In genomic region chr3:156554515-156554841, GRCh38 we compare ENCODE assay signal across 8 cellular contexts. TPM values are rescaled to one million over a fixed set of nuclear protein-coding genes. Genes with fewer than 3 reads are reported as not detected.
A peak's percentile ranks its signal among the peaks of the same experiment; 100 is the strongest.
DNase-seq lines count a peak whose midpoint lies in the region; ATAC-seq and TF ChIP-seq lines count a peak whose summit lies in the region.

No MANE protein-coding gene starts in this region.

- no peaks in the 10 kb centered on the region for H3K27me3 ChIP-seq in layer of hippocampus (ENCODE audit: control insufficient read depth, insufficient read depth, low read length)
- H3K27me3 ChIP-seq in thoracic aorta (replicated peaks; ENCODE audit: insufficient read depth), result no peaks in the 10 kb centered on the region

- H3K27ac Mint-ChIP-seq in activated CD8-positive, alpha-beta memory T cell treated with anti-CD3 and anti-CD28 coated beads, Interleukin-2, amount 10 ng/mL, durations not matched to agents 7 days and 5 days, result peak overlapping the region; percentile 92
- peak overlapping the region; percentile 87 for H3K27ac Mint-ChIP-seq in activated naive CD8-positive, alpha-beta T cell

- no peaks in the 10 kb centered on the region for H3K9me3 Mint-ChIP-seq in activated CD8-positive, alpha-beta memory T cell treated with anti-CD3 and anti-CD28 coated beads, Interleukin-2, amount 10 ng/mL, durations not matched to agents 7 days and 5 days (ENCODE audit: low read depth)
- H3K9me3 Mint-ChIP-seq in activated naive CD8-positive, alpha-beta T cell (ENCODE audit: low read depth), result no peaks in the 10 kb centered on the region

- peak overlapping the region; percentile 99 for H3K4me3 ChIP-seq in thoracic aorta

- CTCF ChIA-PET in activated CD8-positive, alpha-beta memory T cell treated with anti-CD3 and anti-CD28 coated beads, Interleukin-2, amount 10 ng/mL, durations not matched to agents 7 days and 5 days (lab: Charles Lee), result interaction anchor here (0.9 to 3.7 kb wide), 18 partner anchors 8 to 606 kb away, joined by 3 to 53 read pairs (median 5); partner anchors contain the start of genes CCNL1 and TIPARP

- H3K36me3 Mint-ChIP-seq in activated CD8-positive, alpha-beta memory T cell treated with anti-CD3 and anti-CD28 coated beads, Interleukin-2, amount 10 ng/mL, durations not matched to agents 7 days and 5 days, result peaks cover 36% of the 10 kb centered on the region
- H3K36me3 Mint-ChIP-seq in activated naive CD8-positive, alpha-beta T cell, result peaks cover 18% of the 10 kb centered on the region

- ATAC-seq in activated CD8-positive, alpha-beta memory T cell treated with anti-CD3 and anti-CD28 coated beads, Interleukin-2, amount 10 ng/mL, durations not matched to agents 7 days and 5 days, result no peak
- ATAC-seq in thoracic aorta (ENCODE audit: insufficient number of reproducible peaks, low FRiP score, low read depth), result peak; percentile 13
- no peak for ATAC-seq in GM18520 (IDR thresholded peaks at IDR 0.05; ENCODE audit: unreplicated experiment)

- TF ChIP-seq CTCF in thoracic aorta (IDR thresholded peaks at IDR 0.05), result no peak

- no peaks in the 10 kb centered on the region for H3K9me3 ChIP-seq in thoracic aorta

- H3K4me1 ChIP-seq in thoracic aorta (ENCODE audit: control insufficient read depth in 1 of 2, low read depth in 2 of 2), result peaks cover 22 to 44% of the 10 kb centered on the region in 2 donors

- no peak for DNase-seq in activated CD8-positive, alpha-beta memory T cell treated with anti-CD3 and anti-CD28 coated beads, Interleukin-2, amount 10 ng/mL, durations not matched to agents 7 days and 5 days
- no peak for DNase-seq in activated CD8-positive, alpha-beta memory T cell treated with anti-CD3 and anti-CD28 coated beads, Interleukin-2, amount 50 U/mL, for 48 hours
- DNase-seq in thoracic aorta (ENCODE audit: low spot score) (no peak), NCI-H1436 (lab: John Stamatoyannopoulos, UW) (no peak), inferior parietal cortex (ENCODE audit: extremely low spot score) (no peak)

- peaks cover 45% of the 10 kb centered on the region for H3K4me1 Mint-ChIP-seq in activated CD8-positive, alpha-beta memory T cell treated with anti-CD3 and anti-CD28 coated beads, Interleukin-2, amount 10 ng/mL, durations not matched to agents 7 days and 5 days
- peaks cover 46% of the 10 kb centered on the region for H3K4me1 Mint-ChIP-seq in activated naive CD8-positive, alpha-beta T cell (ENCODE audit: low read depth)

- H3K27me3 Mint-ChIP-seq in activated CD8-positive, alpha-beta memory T cell treated with anti-CD3 and anti-CD28 coated beads, Interleukin-2, amount 10 ng/mL, durations not matched to agents 7 days and 5 days, result no peaks in the 10 kb centered on the region
- H3K27me3 Mint-ChIP-seq in activated naive CD8-positive, alpha-beta T cell, result no peaks in the 10 kb centered on the region

- H3K27ac ChIP-seq in layer of hippocampus (ENCODE audit: low read depth, low read length) (peak overlapping the region; percentile 75), thoracic aorta (peak overlapping the region; percentile 83 to 86)

- no peaks in the 10 kb centered on the region for H3K36me3 ChIP-seq in thoracic aorta

- H3K4me3 Mint-ChIP-seq in activated CD8-positive, alpha-beta memory T cell treated with anti-CD3 and anti-CD28 coated beads, Interleukin-2, amount 10 ng/mL, durations not matched to agents 7 days and 5 days, result peak overlapping the region; percentile 94
- H3K4me3 Mint-ChIP-seq in activated naive CD8-positive, alpha-beta T cell, result peak overlapping the region; percentile 93

RNA-seq across cellular contexts. Expression of gene SSR3, which starts 0.4 kb away (rescaled TPM):
- 100 to 1,000 TPM; 121 to 147 TPM for total RNA-seq in activated CD8-positive, alpha-beta memory T cell treated with anti-CD3 and anti-CD28 coated beads, Interleukin-2, amount 10 ng/mL, durations not matched to agents 7 days and 5 days
- 100 to 1,000 TPM in 1 of 2 donors, 10 to 100 TPM in 1; 94.0 to 107 TPM for total RNA-seq in thoracic aorta
